13 cellular contexts compared by ENCODE assay signal in the genomic region with DNA sequence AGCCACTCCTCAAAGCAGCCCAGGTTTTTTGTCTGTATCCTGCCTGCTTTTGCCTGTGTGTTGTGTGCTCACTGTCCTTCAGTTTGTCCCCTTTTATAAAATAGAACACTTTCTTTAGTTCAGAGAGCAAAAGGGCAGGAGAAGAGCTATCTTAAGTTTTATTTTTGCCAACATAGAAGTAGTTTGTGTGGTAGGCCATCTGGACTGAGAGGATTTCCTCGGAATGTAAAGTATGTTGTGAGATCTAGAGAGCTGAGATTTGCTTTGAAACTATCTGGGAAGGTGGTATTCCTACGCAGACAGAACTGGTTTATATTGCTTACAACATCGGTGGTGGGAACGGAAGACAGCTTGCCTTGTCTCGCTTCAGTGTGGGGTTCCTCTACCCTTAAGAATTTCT.
DNase-seq lines count a peak whose midpoint lies in the region; ATAC-seq and TF ChIP-seq lines count a peak whose summit lies in the region.
"Had no signal": no experiment of that assay in that cellular context is flagged by ENCODE, and none has a peak within 500 bp of the region (broad histone marks: within the 10 kb centered on the region; RNA-seq: fewer than 3 reads in every experiment).

No MANE protein-coding gene starts in this region.

- H3K27me3 Mint-ChIP-seq in endothelial cell (ENCODE audit: unreplicated experiment) (no peaks in the 10 kb centered on the region), natural killer cell (ENCODE audit: low read depth in 2 of 2) (no peaks in the 10 kb centered on the region)

- H3K27me3 ChIP-seq in HUES48 (ENCODE audit: control insufficient read depth, insufficient read depth, low read length): no peaks in the 10 kb centered on the region
- H3K27me3 ChIP-seq: neutrophil had no signal

- H3K4me3 Mint-ChIP-seq in endothelial cell (ENCODE audit: unreplicated experiment) (no peak overlapping the region), natural killer cell (no peak overlapping the region)

- TF ChIP-seq CTCF in AG09309 (IDR thresholded peaks at IDR 0.05; ENCODE audit: control insufficient read depth, insufficient read depth, low read depth, low read length, missing control alignments) (no peak), endothelial cell (IDR thresholded peaks at IDR 0.05; ENCODE audit: unreplicated experiment) (no peak), natural killer cell (IDR thresholded peaks at IDR 0.05) (no peak)

- WGBS in mesodermal cell (ENCODE audit: insufficient coverage in 2 of 2), 2 experiments: 73 to 83% methylated on average over 1 to 4 of the region's 5 CpGs

- H3K4me1 ChIP-seq in HUES48 (ENCODE audit: control insufficient read depth, insufficient read depth, low read length) (peaks cover 10% of the 10 kb centered on the region; the same call in 1 of the 2 replicates), mesodermal cell (ENCODE audit: control insufficient read depth, insufficient read depth, low read length, poor library complexity, severe bottlenecking) (peaks cover 4% of the 10 kb centered on the region)

- no peaks in the 10 kb centered on the region for H3K36me3 ChIP-seq in HUES48 (ENCODE audit: control insufficient read depth, insufficient read depth, low read length)
- H3K36me3 ChIP-seq in mesodermal cell (ENCODE audit: control insufficient read depth, insufficient read depth, low read length): no peaks in the 10 kb centered on the region
- H3K36me3 ChIP-seq: neutrophil had no signal

- no peaks in the 10 kb centered on the region for H3K9me3 Mint-ChIP-seq in endothelial cell (ENCODE audit: unreplicated experiment)
- no peaks in the 10 kb centered on the region for H3K9me3 Mint-ChIP-seq in natural killer cell

- no peak overlapping the region for H3K4me3 ChIP-seq in AG09309 (ENCODE audit: control insufficient read depth, low read depth, low read length)
- H3K4me3 ChIP-seq in HUES48 (ENCODE audit: low read depth, low read length): no peak overlapping the region
- no peak overlapping the region for H3K4me3 ChIP-seq in mesodermal cell (ENCODE audit: extremely low read depth, insufficient read depth, low read length, poor library complexity, severe bottlenecking)

- H3K9me3 ChIP-seq in HUES48 (ENCODE audit: control insufficient read depth, insufficient read depth, low read length): no peaks in the 10 kb centered on the region
- H3K9me3 ChIP-seq in mesodermal cell (ENCODE audit: control insufficient read depth, low read length): no peaks in the 10 kb centered on the region
- H3K9me3 ChIP-seq: neutrophil had no signal

- DNase-seq in AG09309 (ENCODE audit: low read depth) (peak; percentile 20), endothelial cell (ENCODE audit: low spot score) (no peak), COLO829 (ENCODE audit: low spot score) (no peak), natural killer cell (no peak)
- DNase-seq: activated CD4-positive, alpha-beta T cell treated with anti-CD3 and anti-CD28 coated beads for 48 hours; caudate nucleus; NCI-H2107 had no signal

- no peaks in the 10 kb centered on the region for H3K36me3 Mint-ChIP-seq in endothelial cell (ENCODE audit: low read depth, unreplicated experiment)
- H3K36me3 Mint-ChIP-seq in natural killer cell: no peaks in the 10 kb centered on the region

- intact Hi-C loops in natural killer cell (cut with micrococcal nuclease): no loop called here

- H3K4me1 Mint-ChIP-seq in endothelial cell (ENCODE audit: unreplicated experiment) (peaks cover 19% of the 10 kb centered on the region), natural killer cell (peaks cover 21 to 23% of the 10 kb centered on the region in 2 donors)

- H3K27ac ChIP-seq in HUES48 (ENCODE audit: low read depth, low read length) (peak overlapping the region; percentile 26), mesodermal cell (ENCODE audit: low read depth, low read length, severe bottlenecking) (peak overlapping the region; percentile 80)
- H3K27ac ChIP-seq: neutrophil had no signal

- H3K27ac Mint-ChIP-seq in endothelial cell (ENCODE audit: unreplicated experiment) (peak overlapping the region; percentile 92), natural killer cell (no peak overlapping the region)

- no peak overlapping the region for H3K9ac ChIP-seq in HUES48 (ENCODE audit: low read depth, low read length)

- ATAC-seq in GM18909 (IDR thresholded peaks at IDR 0.05; ENCODE audit: poor library complexity, unreplicated experiment): no peak
- no peak for ATAC-seq in natural killer cell
- no peak for ATAC-seq in HG03025 (IDR thresholded peaks at IDR 0.05; ENCODE audit: low FRiP score, unreplicated experiment)
- ATAC-seq: esophagus mucosa had no signal
